In genomic region chr3:98522538-98523281, GRCh38 we compare ENCODE assay signal across 8 cellular contexts. TPM values are rescaled to one million over a fixed set of nuclear protein-coding genes. Genes with fewer than 3 reads are reported as not detected.
A peak's percentile ranks its signal among the peaks of the same experiment; 100 is the strongest.
DNase-seq lines count a peak whose midpoint lies in the region; ATAC-seq and TF ChIP-seq lines count a peak whose summit lies in the region.

Gene CLDND1, minus strand, starts transcription at chr3:98522902. Its CDS starts 1,478 bp downstream, at chr3:98521424.

- H3K9me3 Mint-ChIP-seq in GM23338 (no peaks in the 10 kb centered on the region), naive B cell (no peaks in the 10 kb centered on the region)
- no peaks in the 10 kb centered on the region for H3K9me3 Mint-ChIP-seq in stimulated activated memory B cell treated with anti-CD40 and anti-IgM and Interleukin-4, amounts not matched to agents 10 μg/mL and 1 μg/mL and 100 μg/mL, for 72 hours

- H3K36me3 ChIP-seq in DOHH2 (ENCODE audit: control insufficient read depth, low read length) (peaks cover 48% of the 10 kb centered on the region), GM23338 (ENCODE audit: insufficient read depth) (peaks cover 3% of the 10 kb centered on the region; the same call in 1 of the 2 replicates)

- peak; percentile 97 for ATAC-seq in GM23338
- peak; percentile 96 to 98 for ATAC-seq in naive B cell (ENCODE audit: low read depth in 2 of 2)
- peak; percentile 99 for ATAC-seq in stimulated activated memory B cell treated with anti-CD40 and anti-IgM and Interleukin-4, amounts not matched to agents 10 μg/mL and 1 μg/mL and 100 μg/mL, for 72 hours

- H3K4me2 ChIP-seq in DOHH2 (ENCODE audit: low read length) (peak within 1 kb of the TSS; percentile 88), GM23338 (peak within 1 kb of the TSS; percentile 93)

- H3K27ac ChIP-seq in DOHH2 (ENCODE audit: low read depth, low read length), result peak within 1 kb of the TSS; percentile 43
- H3K27ac ChIP-seq in GM23338 (ENCODE audit: low read depth), result peak within 1 kb of the TSS; percentile 79

- no peaks in the 10 kb centered on the region; the same call in 1 of the 2 replicates for H3K9me2 ChIP-seq in DOHH2 (replicated peaks; ENCODE audit: control insufficient read depth, low read length)
- H3K9me2 ChIP-seq in GM23338 (ENCODE audit: insufficient read depth), result no peaks in the 10 kb centered on the region

- H2AFZ ChIP-seq in GM23338, result peak within 1 kb of the TSS; percentile 86

- H3K4me1 Mint-ChIP-seq in GM23338 (peaks cover 25% of the 10 kb centered on the region), naive B cell (peaks cover 25 to 42% (median 40%) of the 10 kb centered on the region in 3 donors)
- H3K4me1 Mint-ChIP-seq in stimulated activated memory B cell treated with anti-CD40 and anti-IgM and Interleukin-4, amounts not matched to agents 10 μg/mL and 1 μg/mL and 100 μg/mL, for 72 hours, result peaks cover 64% of the 10 kb centered on the region

- H3K27ac Mint-ChIP-seq in GM23338 (peak within 1 kb of the TSS; percentile 97), naive B cell (peak within 1 kb of the TSS; percentile 96 to 100 (median 98))
- peak within 1 kb of the TSS; percentile 72 for H3K27ac Mint-ChIP-seq in stimulated activated memory B cell treated with anti-CD40 and anti-IgM and Interleukin-4, amounts not matched to agents 10 μg/mL and 1 μg/mL and 100 μg/mL, for 72 hours

- no peak for TF ChIP-seq CTCF in DOHH2 (IDR thresholded peaks at IDR 0.05; ENCODE audit: low read depth, low read length, poor library complexity, severe bottlenecking)
- no peak for TF ChIP-seq CTCF in GM23338 (conservative IDR thresholded peaks at IDR 0.05; ENCODE audit: low read depth in 2 of 2)

- H3K27me3 ChIP-seq in DOHH2 (ENCODE audit: control insufficient read depth, low read length) (no peaks in the 10 kb centered on the region; the same call in 1 of the 2 replicates), GM23338 (ENCODE audit: insufficient read depth) (no peaks in the 10 kb centered on the region)

- H3K9me3 ChIP-seq in DOHH2 (ENCODE audit: control insufficient read depth, insufficient read depth, low read length), result peaks cover 4% of the 10 kb centered on the region; the same call in 1 of the 2 replicates

- H3K79me2 ChIP-seq in DOHH2 (ENCODE audit: control insufficient read depth, low read length) (peaks cover 45% of the 10 kb centered on the region), GM23338 (replicated peaks; ENCODE audit: insufficient read depth) (peaks cover 47% of the 10 kb centered on the region)

- peak within 1 kb of the TSS; percentile 95 for H3K4me3 ChIP-seq in DOHH2 (ENCODE audit: low read length)
- H3K4me3 ChIP-seq in GM23338, result peak within 1 kb of the TSS; percentile 93

- H3F3A ChIP-seq in DOHH2 (ENCODE audit: control insufficient read depth, insufficient read depth) (no peaks in the 10 kb centered on the region; the same call in 1 of the 2 replicates), GM23338 (replicated peaks; ENCODE audit: low read depth) (no peaks in the 10 kb centered on the region)

- peaks cover 30% of the 10 kb centered on the region for H3K36me3 Mint-ChIP-seq in GM23338 (ENCODE audit: low read depth)
- peaks cover 0 to 8% of the 10 kb centered on the region in 2 donors for H3K36me3 Mint-ChIP-seq in naive B cell
- H3K36me3 Mint-ChIP-seq in stimulated activated memory B cell treated with anti-CD40 and anti-IgM and Interleukin-4, amounts not matched to agents 10 μg/mL and 1 μg/mL and 100 μg/mL, for 72 hours, result peaks cover 53% of the 10 kb centered on the region

- peak; percentile 96 for DNase-seq in GM23338 (ENCODE audit: low spot score)
- peak; percentile 95 for DNase-seq in LHCN-M2 (ENCODE audit: low read depth)
- peak; percentile 97 for DNase-seq in RPMI8226
- peak; percentile 90 to 93 for DNase-seq in activated T-helper 1 cell treated with anti-CD3 and anti-CD28 coated beads, Interleukin-2, amount 50 U/mL, for 16 hours (ENCODE audit: low read depth in 1 of 2, low spot score in 1 of 2)
- peak; percentile 97 for DNase-seq in fibroblast of gingiva (ENCODE audit: low read depth)
- DNase-seq in naive B cell, result peak; percentile 94

- H3K27me3 Mint-ChIP-seq in GM23338 (ENCODE audit: insufficient read depth, low read depth, poor library complexity), result no peaks in the 10 kb centered on the region
- no peaks in the 10 kb centered on the region for H3K27me3 Mint-ChIP-seq in naive B cell
- H3K27me3 Mint-ChIP-seq in stimulated activated memory B cell treated with anti-CD40 and anti-IgM and Interleukin-4, amounts not matched to agents 10 μg/mL and 1 μg/mL and 100 μg/mL, for 72 hours, result no peaks in the 10 kb centered on the region

- peak within 1 kb of the TSS; percentile 94 for H3K4me3 Mint-ChIP-seq in GM23338
- H3K4me3 Mint-ChIP-seq in naive B cell, result peak within 1 kb of the TSS; percentile 90 to 98 (median 98)
- H3K4me3 Mint-ChIP-seq in stimulated activated memory B cell treated with anti-CD40 and anti-IgM and Interleukin-4, amounts not matched to agents 10 μg/mL and 1 μg/mL and 100 μg/mL, for 72 hours, result peak within 1 kb of the TSS; percentile 89

- peaks cover 35% of the 10 kb centered on the region for H3K4me1 ChIP-seq in DOHH2 (ENCODE audit: control insufficient read depth, low read length)
- peaks cover 14% of the 10 kb centered on the region for H3K4me1 ChIP-seq in GM23338 (ENCODE audit: insufficient read depth)

- H4K20me1 ChIP-seq in DOHH2 (ENCODE audit: control insufficient read depth, insufficient read depth, low read depth, low read length) (peaks cover 4% of the 10 kb centered on the region; the same call in 1 of the 2 replicates), GM23338 (replicated peaks; ENCODE audit: insufficient read depth) (peaks cover 8% of the 10 kb centered on the region)

TF ChIP-seq in GM23338, 12 proteins besides CTCF, POLR2A, EP300 and RAD21:
- TF ChIP-seq REST (IDR thresholded peaks at IDR 0.05; ENCODE audit: unreplicated experiment) (no peak), CREB1 (CRISPR knock-in tag; IDR thresholded peaks at IDR 0.05; ENCODE audit: low read depth) (peak; percentile 79), ETS1 (IDR thresholded peaks at IDR 0.05) (peak; percentile 97), POLR2AphosphoS5 (IDR thresholded peaks at IDR 0.05; ENCODE audit: low read depth) (peak; percentile 87)

RNA-seq across cellular contexts. Expression of gene CLDND1, which starts in this region (rescaled TPM):
- 92.7 and 99.9 TPM in 2 replicates for total RNA-seq in GM23338 (2014; rRNA removed; shearing (Covaris generic))
- polyA plus RNA-seq in GM23338 (2016; fragmentation: Nextera tagmentation; extraction: Ambion mirVana) (57.5 and 59.8 TPM in 2 replicates), naive B cell (ENCODE audit: low read depth in 6 of 6) (100 to 1,000 TPM in 1 of 6 donors, 10 to 100 TPM in 5; 53.1 to 153 (median 66.3) TPM)
- 110 and 117 TPM in 2 replicates for total RNA-seq in LHCN-M2 (2014; rRNA removed)
- 28.7 TPM for polyA plus RNA-seq in LHCN-M2 (2012)

Comparison
In these comparisons a context has a peak if more than half of its experiments do, and no peak if none do; other contexts are left out.
1. Peak in every context shown above with its lines: DNase-seq, ATAC-seq, H3K4me3 ChIP-seq and H3K27ac ChIP-seq.